1 cellular context compared by ENCODE assay signal in the genomic region with DNA sequence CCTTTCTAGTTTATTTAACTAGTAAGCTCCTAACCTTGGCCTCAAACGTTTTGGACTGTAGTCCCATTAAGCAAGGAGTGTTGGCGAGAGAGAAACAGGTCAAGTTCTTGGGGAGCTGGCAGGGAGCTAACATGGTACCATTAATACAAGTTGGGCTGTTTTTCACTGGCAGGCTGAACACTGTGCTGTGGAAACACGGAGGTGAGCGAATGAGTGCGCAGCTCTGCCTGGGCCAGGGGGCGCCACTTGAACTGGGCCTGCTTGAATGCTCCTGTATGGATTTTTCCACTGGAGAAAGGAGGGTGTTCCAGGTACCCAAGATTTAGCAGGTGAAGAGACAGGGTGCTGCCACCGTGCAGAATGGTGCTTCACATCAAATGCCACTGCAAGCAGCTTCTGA.
TF ChIP-seq lines count a peak whose summit lies in the region.

No MANE protein-coding gene starts in this region.

TF ChIP-seq in WTC11, 78 proteins besides CTCF, POLR2A, EP300 and RAD21 (continued from another document):
- TF ChIP-seq, protein P1, sequence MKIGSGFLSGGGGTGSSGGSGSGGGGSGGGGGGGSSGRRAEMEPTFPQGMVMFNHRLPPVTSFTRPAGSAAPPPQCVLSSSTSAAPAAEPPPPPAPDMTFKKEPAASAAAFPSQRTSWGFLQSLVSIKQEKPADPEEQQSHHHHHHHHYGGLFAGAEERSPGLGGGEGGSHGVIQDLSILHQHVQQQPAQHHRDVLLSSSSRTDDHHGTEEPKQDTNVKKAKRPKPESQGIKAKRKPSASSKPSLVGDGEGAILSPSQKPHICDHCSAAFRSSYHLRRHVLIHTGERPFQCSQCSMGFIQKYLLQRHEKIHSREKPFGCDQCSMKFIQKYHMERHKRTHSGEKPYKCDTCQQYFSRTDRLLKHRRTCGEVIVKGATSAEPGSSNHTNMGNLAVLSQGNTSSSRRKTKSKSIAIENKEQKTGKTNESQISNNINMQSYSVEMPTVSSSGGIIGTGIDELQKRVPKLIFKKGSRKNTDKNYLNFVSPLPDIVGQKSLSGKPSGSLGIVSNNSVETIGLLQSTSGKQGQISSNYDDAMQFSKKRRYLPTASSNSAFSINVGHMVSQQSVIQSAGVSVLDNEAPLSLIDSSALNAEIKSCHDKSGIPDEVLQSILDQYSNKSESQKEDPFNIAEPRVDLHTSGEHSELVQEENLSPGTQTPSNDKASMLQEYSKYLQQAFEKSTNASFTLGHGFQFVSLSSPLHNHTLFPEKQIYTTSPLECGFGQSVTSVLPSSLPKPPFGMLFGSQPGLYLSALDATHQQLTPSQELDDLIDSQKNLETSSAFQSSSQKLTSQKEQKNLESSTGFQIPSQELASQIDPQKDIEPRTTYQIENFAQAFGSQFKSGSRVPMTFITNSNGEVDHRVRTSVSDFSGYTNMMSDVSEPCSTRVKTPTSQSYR (CRISPR knock-in tag; IDR thresholded peaks at IDR 0.05): no peak
- TF ChIP-seq, protein P2, sequence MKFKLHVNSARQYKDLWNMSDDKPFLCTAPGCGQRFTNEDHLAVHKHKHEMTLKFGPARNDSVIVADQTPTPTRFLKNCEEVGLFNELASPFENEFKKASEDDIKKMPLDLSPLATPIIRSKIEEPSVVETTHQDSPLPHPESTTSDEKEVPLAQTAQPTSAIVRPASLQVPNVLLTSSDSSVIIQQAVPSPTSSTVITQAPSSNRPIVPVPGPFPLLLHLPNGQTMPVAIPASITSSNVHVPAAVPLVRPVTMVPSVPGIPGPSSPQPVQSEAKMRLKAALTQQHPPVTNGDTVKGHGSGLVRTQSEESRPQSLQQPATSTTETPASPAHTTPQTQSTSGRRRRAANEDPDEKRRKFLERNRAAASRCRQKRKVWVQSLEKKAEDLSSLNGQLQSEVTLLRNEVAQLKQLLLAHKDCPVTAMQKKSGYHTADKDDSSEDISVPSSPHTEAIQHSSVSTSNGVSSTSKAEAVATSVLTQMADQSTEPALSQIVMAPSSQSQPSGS (CRISPR knock-in tag; IDR thresholded peaks at IDR 0.05; ENCODE audit: borderline replicate concordance, low read depth): no peak
- TF ChIP-seq ZNF423 (CRISPR knock-in tag; IDR thresholded peaks at IDR 0.05): no peak
- no peak for TF ChIP-seq GRHL2 (CRISPR knock-in tag; IDR thresholded peaks at IDR 0.05; ENCODE audit: insufficient replicate concordance, severe bottlenecking)
- TF ChIP-seq, protein P3, sequence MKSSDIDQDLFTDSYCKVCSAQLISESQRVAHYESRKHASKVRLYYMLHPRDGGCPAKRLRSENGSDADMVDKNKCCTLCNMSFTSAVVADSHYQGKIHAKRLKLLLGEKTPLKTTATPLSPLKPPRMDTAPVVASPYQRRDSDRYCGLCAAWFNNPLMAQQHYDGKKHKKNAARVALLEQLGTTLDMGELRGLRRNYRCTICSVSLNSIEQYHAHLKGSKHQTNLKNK (CRISPR knock-in tag; IDR thresholded peaks at IDR 0.05): no peak
- TF ChIP-seq TEAD1 (CRISPR knock-in tag; IDR thresholded peaks at IDR 0.05): no peak
- no peak for TF ChIP-seq ATF1 (CRISPR knock-in tag; IDR thresholded peaks at IDR 0.05)
- TF ChIP-seq ZNF219 (CRISPR knock-in tag; IDR thresholded peaks at IDR 0.05; ENCODE audit: borderline replicate concordance): no peak
- no peak for TF ChIP-seq NR2C2 (CRISPR knock-in tag; IDR thresholded peaks at IDR 0.05)
- TF ChIP-seq, protein P4, sequence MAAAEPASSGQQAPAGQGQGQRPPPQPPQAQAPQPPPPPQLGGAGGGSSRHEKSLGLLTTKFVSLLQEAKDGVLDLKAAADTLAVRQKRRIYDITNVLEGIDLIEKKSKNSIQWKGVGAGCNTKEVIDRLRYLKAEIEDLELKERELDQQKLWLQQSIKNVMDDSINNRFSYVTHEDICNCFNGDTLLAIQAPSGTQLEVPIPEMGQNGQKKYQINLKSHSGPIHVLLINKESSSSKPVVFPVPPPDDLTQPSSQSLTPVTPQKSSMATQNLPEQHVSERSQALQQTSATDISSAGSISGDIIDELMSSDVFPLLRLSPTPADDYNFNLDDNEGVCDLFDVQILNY (CRISPR knock-in tag; IDR thresholded peaks at IDR 0.05): no peak
